In genomic region chr12:1934068-1934467, GRCh38 we compare ENCODE assay signal across 1 cellular context.
TF ChIP-seq lines count a peak whose summit lies in the region.

No MANE protein-coding gene starts in this region.

TF ChIP-seq in GM12878, 131 proteins besides CTCF, POLR2A, EP300 and RAD21:
- no peak for TF ChIP-seq E2F4 (IDR thresholded peaks at IDR 0.05; ENCODE audit: low read depth, low read length)
- TF ChIP-seq IRF5 (IDR thresholded peaks at IDR 0.05; ENCODE audit: borderline replicate concordance): no peak
